8 cellular contexts compared by ENCODE assay signal in the genomic region with DNA sequence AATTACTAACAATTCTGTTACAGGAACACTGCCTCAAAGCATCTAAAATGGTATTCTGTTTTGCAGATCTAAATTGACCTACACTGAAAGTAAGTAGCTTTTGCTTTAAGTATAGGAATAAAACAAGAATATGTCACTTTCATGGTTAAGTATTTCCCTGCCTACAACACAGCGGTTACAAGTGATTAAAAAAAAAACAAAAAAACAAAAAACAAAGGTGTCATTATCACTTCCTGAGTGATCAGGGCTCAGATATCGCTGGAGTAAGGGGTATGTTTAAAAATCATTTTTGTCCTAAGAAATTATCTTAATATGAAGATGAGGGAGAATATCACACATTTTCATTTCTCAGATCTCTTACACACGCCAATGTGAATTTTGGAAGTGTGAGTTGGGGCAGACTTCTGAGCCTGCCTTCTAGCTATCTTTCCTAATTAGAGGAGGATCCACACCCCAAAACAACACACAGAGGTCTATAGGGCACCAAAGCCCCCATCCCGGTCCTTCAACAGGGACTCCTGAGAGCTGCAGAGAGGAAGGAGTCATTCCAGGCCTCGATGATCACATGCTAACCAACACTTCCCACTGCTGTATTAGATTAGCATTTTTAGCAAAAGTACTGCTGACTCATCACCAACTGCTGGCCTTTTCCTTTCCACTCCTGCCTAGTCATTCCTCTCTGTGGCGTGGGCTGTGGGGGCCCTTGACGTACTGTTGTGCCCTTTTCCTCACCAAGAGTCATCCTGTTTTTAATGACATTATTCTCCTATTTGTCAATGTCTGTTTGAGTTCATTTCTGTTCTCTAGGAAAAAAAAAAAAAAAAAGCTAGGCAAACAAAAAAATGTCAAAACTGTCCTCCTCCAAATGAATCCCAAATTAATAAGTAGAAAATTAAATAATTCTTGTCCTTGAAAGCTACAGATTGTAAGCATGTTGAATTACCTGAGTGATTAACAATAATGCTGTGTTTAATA. TPM values are rescaled to one million over a fixed set of nuclear protein-coding genes. Genes with fewer than 3 reads are reported as not detected.
DNase-seq lines count a peak whose midpoint lies in the region; ATAC-seq and TF ChIP-seq lines count a peak whose summit lies in the region.

No MANE protein-coding gene starts in this region.

- H3K9me3 ChIP-seq in thoracic aorta (no peaks in the 10 kb centered on the region), HAP-1 (no peaks in the 10 kb centered on the region)

- H3K36me3 ChIP-seq in thoracic aorta, result no peaks in the 10 kb centered on the region
- no peaks in the 10 kb centered on the region; the same call in 1 of the 2 replicates for H3K36me3 ChIP-seq in HAP-1 (replicated peaks)

- peak overlapping the region; percentile 83 for H3K27ac Mint-ChIP-seq in neural crest cell (ENCODE audit: unreplicated experiment)

- no peaks in the 10 kb centered on the region for H3K27me3 Mint-ChIP-seq in neural crest cell (ENCODE audit: low read depth)

- H3K4me1 ChIP-seq in thoracic aorta (ENCODE audit: control insufficient read depth in 1 of 2, low read depth in 2 of 2), result peaks cover 4 to 11% of the 10 kb centered on the region in 2 donors
- no peaks in the 10 kb centered on the region for H3K4me1 ChIP-seq in HAP-1

- ATAC-seq in GM18909 (IDR thresholded peaks at IDR 0.05; ENCODE audit: poor library complexity, unreplicated experiment), result peak; percentile 91
- ATAC-seq in HG03439 (IDR thresholded peaks at IDR 0.05; ENCODE audit: unreplicated experiment), result peak; percentile 89
- peak; percentile 99 for ATAC-seq in thoracic aorta (ENCODE audit: insufficient number of reproducible peaks, low FRiP score, low read depth)

- no peak for TF ChIP-seq CTCF in epithelial cell of proximal tubule (conservative IDR thresholded peaks at IDR 0.05; ENCODE audit: low read depth, low read length)
- no peak for TF ChIP-seq CTCF in neural crest cell (conservative IDR thresholded peaks at IDR 0.05)
- no peak for TF ChIP-seq CTCF in thoracic aorta (IDR thresholded peaks at IDR 0.05)

- H3K9me3 Mint-ChIP-seq in neural crest cell, result peaks cover 5% of the 10 kb centered on the region

- H3K4me1 Mint-ChIP-seq in neural crest cell, result peaks cover 10% of the 10 kb centered on the region

- H3K4me3 Mint-ChIP-seq in neural crest cell, result no peak overlapping the region

- no peak overlapping the region for H3K4me3 ChIP-seq in epithelial cell of proximal tubule (ENCODE audit: low read depth, low read length)
- H3K4me3 ChIP-seq in thoracic aorta, result no peak overlapping the region
- no peak overlapping the region for H3K4me3 ChIP-seq in HAP-1

- peaks cover 35% of the 10 kb centered on the region for H3K36me3 Mint-ChIP-seq in neural crest cell (ENCODE audit: low read depth)

- DNase-seq in ACHN (peak; percentile 66), epithelial cell of proximal tubule (ENCODE audit: low read depth) (peak; percentile 85), neural crest cell (ENCODE audit: low read depth, low spot score) (no peak), thoracic aorta (ENCODE audit: low spot score) (peak; percentile 46), HAP-1 (ENCODE audit: low spot score in 2 of 2) (no peak)
- peak; percentile 13 to 60 for DNase-seq in activated CD4-positive, alpha-beta T cell treated with anti-CD3 and anti-CD28 coated beads, Interleukin-2, amount 50 U/mL, for 24 hours (ENCODE audit: low read depth in 1 of 2, low spot score in 1 of 2)

- H3K27ac ChIP-seq in thoracic aorta, result no peak overlapping the region

- H3K27me3 ChIP-seq in thoracic aorta (replicated peaks; ENCODE audit: insufficient read depth), result no peaks in the 10 kb centered on the region
- H3K27me3 ChIP-seq in HAP-1 (ENCODE audit: low read depth), result no peaks in the 10 kb centered on the region

- in situ Hi-C loops in ACHN (cut with HindIII; ENCODE audit: low pct_ligation_motif_present, low pct_unique_long_range_greater_than_20kb, low sequenced_read_pairs), result no loop called here
- in situ Hi-C loops in HAP-1 (cut with MboI; ENCODE audit: low sequenced_read_pairs), result no loop called here

RNA-seq across cellular contexts. Expression of gene PRTFDC1, which starts 31.2 kb away (rescaled TPM):
- total RNA-seq in epithelial cell of proximal tubule (25.7 and 27.8 TPM in 2 replicates), neural crest cell (26.7 and 32.0 TPM in 2 replicates), thoracic aorta (1 to 10 TPM; 6.2 to 7.3 TPM)

Comparison
In these comparisons a context has a peak if more than half of its experiments do, and no peak if none do; other contexts are left out.
1. DNase-seq: peak in ACHN (single experiment), activated CD4-positive, alpha-beta T cell treated with anti-CD3 and anti-CD28 coated beads, Interleukin-2, amount 50 U/mL, for 24 hours (2 of 2), epithelial cell of proximal tubule (single experiment) and thoracic aorta (single experiment); none in neural crest cell (single experiment) and HAP-1 (0 of 2).
2. Peak in every context shown above with its lines, with median percentiles within 50 percentile points of each other: ATAC-seq.